In genomic region chr5:119031047-119031886, GRCh38 we compare ENCODE assay signal across 9 cellular contexts. TPM values are rescaled to one million over a fixed set of nuclear protein-coding genes. Genes with fewer than 3 reads are reported as not detected.
A peak's percentile ranks its signal among the peaks of the same experiment; 100 is the strongest.
DNase-seq lines count a peak whose midpoint lies in the region; ATAC-seq and TF ChIP-seq lines count a peak whose summit lies in the region.
"Had no signal": no experiment of that assay in that cellular context is flagged by ENCODE, and none has a peak within 500 bp of the region (broad histone marks: within the 10 kb centered on the region; RNA-seq: fewer than 3 reads in every experiment).

No MANE protein-coding gene starts in this region.

- no peak overlapping the region for H3K4me3 ChIP-seq in mucosa of descending colon
- H3K4me3 ChIP-seq: Peyer's patch had no signal

- H3K9me3 ChIP-seq in mucosa of descending colon: no peaks in the 10 kb centered on the region
- H3K9me3 ChIP-seq: Peyer's patch had no signal

- TF ChIP-seq CTCF in mucosa of descending colon (IDR thresholded peaks at IDR 0.05) (no peak), glutamatergic neuron (IDR thresholded peaks at IDR 0.05; ENCODE audit: partially characterized antibody, unreplicated experiment) (no peak)

- no peaks in the 10 kb centered on the region for H3K4me1 ChIP-seq in mucosa of descending colon (ENCODE audit: low read depth)

- no peaks in the 10 kb centered on the region for H3K36me3 ChIP-seq in mucosa of descending colon (ENCODE audit: low read depth)
- H3K36me3 ChIP-seq: Peyer's patch had no signal

- H3K9me3 Mint-ChIP-seq in glutamatergic neuron (ENCODE audit: unreplicated experiment): no peaks in the 10 kb centered on the region

- H3K36me3 Mint-ChIP-seq in glutamatergic neuron (ENCODE audit: unreplicated experiment): no peaks in the 10 kb centered on the region

- peak; percentile 66 for ATAC-seq in GM18868 (IDR thresholded peaks at IDR 0.05; ENCODE audit: unreplicated experiment)
- peak; percentile 77 for ATAC-seq in GM21786 (IDR thresholded peaks at IDR 0.05; ENCODE audit: unreplicated experiment)
- peak; percentile 77 for ATAC-seq in HG03521 (IDR thresholded peaks at IDR 0.05; ENCODE audit: unreplicated experiment)
- ATAC-seq in mucosa of descending colon: peak; percentile 31

- no peak overlapping the region for H3K27ac Mint-ChIP-seq in glutamatergic neuron (ENCODE audit: unreplicated experiment)

- H3K27me3 Mint-ChIP-seq in glutamatergic neuron (ENCODE audit: unreplicated experiment): peaks cover 7% of the 10 kb centered on the region

- H3K4me3 Mint-ChIP-seq in glutamatergic neuron (ENCODE audit: unreplicated experiment): no peak overlapping the region

- no peak for DNase-seq in mucosa of descending colon
- no peak for DNase-seq in glutamatergic neuron
- no peak for DNase-seq in NCI-H1436 treated with DMSO at 0.1 percent for 48 hours (lab: John Stamatoyannopoulos, UW)
- DNase-seq in stimulated activated CD4-positive, alpha-beta T cell treated with anti-CD3 and anti-CD28 coated beads, Interleukin-2, amount 100 ng/mL, for 48 hours: no peak
- no peak for DNase-seq in NCI-H2196 treated with DMSO at 0.1 percent for 48 hours (lab: John Stamatoyannopoulos, UW; ENCODE audit: unreplicated experiment)

- intact Hi-C loops in mucosa of descending colon (cut with DNase I, micrococcal nuclease): no loop called here

- H3K4me1 Mint-ChIP-seq in glutamatergic neuron (ENCODE audit: low read depth, unreplicated experiment): no peaks in the 10 kb centered on the region

RNA-seq across cellular contexts. Expression of gene DMXL1, which starts 39.6 kb away (rescaled TPM):
- total RNA-seq in mucosa of descending colon (10 to 100 TPM; 34.7 to 60.0 (median 51.0) TPM), glutamatergic neuron (ENCODE audit: unreplicated experiment) (24.2 TPM)

RNA-seq across cellular contexts. Expression of gene DTWD2, which starts 42.9 kb away (rescaled TPM):
- 10 to 100 TPM in 1 of 3 donors, 1 to 10 TPM in 2; 5.8 to 11.4 (median 9.2) TPM for total RNA-seq in mucosa of descending colon
- total RNA-seq in glutamatergic neuron (ENCODE audit: unreplicated experiment): 1.6 TPM
